In genomic region chr21:41948901-41949300, GRCh38 we compare ENCODE assay signal across 15 cellular contexts. TPM values are rescaled to one million over a fixed set of nuclear protein-coding genes. Genes with fewer than 3 reads are reported as not detected.
DNase-seq lines count a peak whose midpoint lies in the region; ATAC-seq and TF ChIP-seq lines count a peak whose summit lies in the region.
"Had no signal": no experiment of that assay in that cellular context is flagged by ENCODE, and none has a peak within 500 bp of the region (broad histone marks: within the 10 kb centered on the region; RNA-seq: fewer than 3 reads in every experiment).

No MANE protein-coding gene starts in this region.

- TF ChIP-seq POLR2A in adrenal gland (IDR thresholded peaks at IDR 0.05) (no peak), vagina (IDR thresholded peaks at IDR 0.05) (no peak)

- no peak overlapping the region for H2AFZ ChIP-seq in osteoblast (ENCODE audit: low read length)
- H2AFZ ChIP-seq: GM23338 had no signal

- H3K79me2 ChIP-seq in osteoblast (ENCODE audit: insufficient read depth, low read length) = peaks cover 84% of the 10 kb centered on the region

- peak overlapping the region; percentile 58 to 97 (median 96) for H3K27ac ChIP-seq in adrenal gland
- H3K27ac ChIP-seq in coronary artery = peak overlapping the region; percentile 79 to 83
- peak overlapping the region; percentile 33 for H3K27ac ChIP-seq in osteoblast (ENCODE audit: low read depth, low read length)
- H3K27ac ChIP-seq in thoracic aorta = peak overlapping the region; percentile 11 to 53
- H3K27ac ChIP-seq in vagina = no peak overlapping the region
- H3K27ac ChIP-seq: C4-2B had no signal

- no peak for ATAC-seq in thoracic aorta (ENCODE audit: insufficient number of reproducible peaks, low FRiP score, low read depth)
- ATAC-seq in HG03342 (IDR thresholded peaks at IDR 0.05; ENCODE audit: unreplicated experiment) = no peak
- ATAC-seq in HG03565 (IDR thresholded peaks at IDR 0.05; ENCODE audit: unreplicated experiment) = no peak
- ATAC-seq: GM23338, HepG2 had no signal

- intact Hi-C loops in adrenal gland (cut with DNase I) (no loop called here), vagina (cut with DNase I) (no loop called here)

- WGBS in adrenal gland, 4 donors = 52 to 55% (median 54%) methylated on average over 5 to 11 of the region's 11 CpGs

- H3K27me3 ChIP-seq in adrenal gland (no peaks in the 10 kb centered on the region), osteoblast (ENCODE audit: insufficient read depth, low read length) (no peaks in the 10 kb centered on the region), thoracic aorta (replicated peaks; ENCODE audit: insufficient read depth) (no peaks in the 10 kb centered on the region), vagina (no peaks in the 10 kb centered on the region)

- H3K4me3 ChIP-seq in adrenal gland (peak overlapping the region in 1 of 4 donors; percentile 33), coronary artery (no peak overlapping the region), osteoblast (ENCODE audit: insufficient read depth, low read length) (no peak overlapping the region), thoracic aorta (no peak overlapping the region), vagina (no peak overlapping the region)
- H3K4me3 ChIP-seq: A549, GM23338 had no signal

- H3K4me2 ChIP-seq in osteoblast (ENCODE audit: insufficient read depth, low read length) = no peak overlapping the region
- H3K4me2 ChIP-seq: GM23338 had no signal

- H3K4me1 ChIP-seq in adrenal gland (replicated peaks in 1 of 2) = peaks cover 74 to 83% of the 10 kb centered on the region in 2 donors
- peaks cover 21% of the 10 kb centered on the region for H3K4me1 ChIP-seq in osteoblast (ENCODE audit: insufficient read depth, low read length)
- peaks cover 19 to 50% of the 10 kb centered on the region in 2 donors for H3K4me1 ChIP-seq in thoracic aorta (ENCODE audit: control insufficient read depth in 1 of 2, low read depth in 2 of 2)
- H3K4me1 ChIP-seq in vagina = peaks cover 52% of the 10 kb centered on the region
- H3K4me1 ChIP-seq: BE2C had no signal

- DNase-seq in adrenal gland (peak in 1 of 7 donors; percentile 32), coronary artery (ENCODE audit: low spot score) (no peak), osteoblast (ENCODE audit: insufficient read length, low spot score, missing footprints) (no peak), thoracic aorta (ENCODE audit: low spot score) (no peak), vagina (ENCODE audit: extremely low spot score in 2 of 2) (no peak)
- DNase-seq: BE2C; CD4-positive, alpha-beta memory T cell; DMS79; H9 had no signal

- H4K20me1 ChIP-seq in osteoblast (ENCODE audit: insufficient read depth, low read length) = peaks cover 24% of the 10 kb centered on the region

- TF ChIP-seq CTCF in adrenal gland (IDR thresholded peaks at IDR 0.05) (no peak), coronary artery (IDR thresholded peaks at IDR 0.05) (no peak), osteoblast (IDR thresholded peaks at IDR 0.05; ENCODE audit: extremely low read depth, low read depth, low read length) (no peak), thoracic aorta (IDR thresholded peaks at IDR 0.05) (no peak), vagina (IDR thresholded peaks at IDR 0.05) (no peak)

- H3K36me3 ChIP-seq in adrenal gland (replicated peaks in 1 of 2) = peaks cover 0 to 3% of the 10 kb centered on the region in 2 donors
- no peaks in the 10 kb centered on the region for H3K36me3 ChIP-seq in osteoblast (ENCODE audit: insufficient read depth, low read length)
- H3K36me3 ChIP-seq in thoracic aorta = no peaks in the 10 kb centered on the region
- H3K36me3 ChIP-seq in vagina = no peaks in the 10 kb centered on the region
- H3K36me3 ChIP-seq: BE2C had no signal

- no peaks in the 10 kb centered on the region for H3K9me3 ChIP-seq in adrenal gland (replicated peaks in 1 of 3)
- no peaks in the 10 kb centered on the region for H3K9me3 ChIP-seq in osteoblast (ENCODE audit: low read depth, low read length)
- H3K9me3 ChIP-seq in thoracic aorta = no peaks in the 10 kb centered on the region
- no peaks in the 10 kb centered on the region for H3K9me3 ChIP-seq in vagina
- H3K9me3 ChIP-seq: A549, BE2C had no signal

RNA-seq across cellular contexts. Expression of gene C2CD2, which starts 4.9 kb away (rescaled TPM):
- total RNA-seq in adrenal gland (100 to 1,000 TPM; 233 to 439 (median 302) TPM), osteoblast (33.9 and 40.9 TPM in 2 replicates), thoracic aorta (10 to 100 TPM; 59.5 to 77.3 TPM), vagina (36.1 TPM)
- 100 to 1,000 TPM; 175 to 284 (median 180) TPM for polyA plus RNA-seq in adrenal gland
